In the genomic region with DNA sequence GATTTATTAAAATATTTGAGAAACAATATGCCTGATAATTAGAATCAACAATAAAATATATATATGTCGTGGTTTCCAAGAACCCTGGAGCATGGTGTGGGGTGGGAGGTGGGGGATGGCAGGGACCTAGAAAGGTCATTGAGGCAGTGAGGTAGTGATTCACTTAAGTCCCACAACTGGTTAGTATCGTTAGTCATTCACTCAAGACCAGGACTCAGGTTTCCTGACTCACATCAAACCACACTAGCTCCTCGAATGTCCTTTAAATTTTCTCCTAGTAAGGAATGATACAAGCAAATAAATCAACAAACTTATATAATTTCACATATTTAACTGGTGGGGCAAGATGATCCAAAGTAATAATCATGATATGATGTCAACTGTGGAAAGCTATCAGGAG, we compare ENCODE assay signal across 19 cellular contexts.
A peak's percentile ranks its signal among the peaks of the same experiment; 100 is the strongest.
DNase-seq lines count a peak whose midpoint lies in the region; ATAC-seq, FAIRE-seq and TF ChIP-seq lines count a peak whose summit lies in the region.
"Had no signal": no experiment of that assay in that cellular context is flagged by ENCODE, and none has a peak within 500 bp of the region (broad histone marks: within the 10 kb centered on the region; RNA-seq: fewer than 3 reads in every experiment).

No MANE protein-coding gene starts in this region.

- no peaks in the 10 kb centered on the region for H4K20me1 ChIP-seq in GM23248 (ENCODE audit: insufficient read depth)
- H4K20me1 ChIP-seq: BLaER1 treated with 17β-estradiol and CSF1 and Interleukin-3, amounts not matched to agents 10 nM and 100 nM had no signal

- DNase-seq in GM23248 (peak; percentile 14), RCC 7860 (ENCODE audit: low spot score) (peak; percentile 52), epithelial cell of esophagus (ENCODE audit: low read depth) (peak; percentile 84), kidney tubule cell (ENCODE audit: low spot score) (peak; percentile 62), GF-D8 (lab: John Stamatoyannopoulos, UW) (no peak), DMS79 (lab: John Stamatoyannopoulos, UW) (no peak)
- no peak for DNase-seq in stimulated activated CD4-positive, alpha-beta T cell treated with anti-CD3 and anti-CD28 coated beads, Interleukin-4, amount 100 ng/mL, for 4 hours
- DNase-seq: DMS153, EL, H7, MV-4-11, NCI-H1417, NCI-H1930, NCI-H446, NCI-H69, OCI-M1 had no signal

- ATAC-seq in HG03159 (IDR thresholded peaks at IDR 0.05; ENCODE audit: unreplicated experiment), result no peak

- no peak overlapping the region for H3K4me2 ChIP-seq in GM23248 (ENCODE audit: unreplicated experiment)
- H3K4me2 ChIP-seq: BLaER1 treated with 17β-estradiol and CSF1 and Interleukin-3, amounts not matched to agents 10 nM and 100 nM had no signal

- no peak overlapping the region for H3K27ac ChIP-seq in GM23248
- H3K27ac ChIP-seq: BLaER1 treated with 17β-estradiol and CSF1 and Interleukin-3, amounts not matched to agents 10 nM and 100 nM had no signal

- no peak overlapping the region for H3K4me3 ChIP-seq in GM23248
- H3K4me3 ChIP-seq in epithelial cell of esophagus (ENCODE audit: low read length), result no peak overlapping the region
- H3K4me3 ChIP-seq: BLaER1 treated with 17β-estradiol and CSF1 and Interleukin-3, amounts not matched to agents 10 nM and 100 nM had no signal

- H3K4me1 ChIP-seq in GM23248 (ENCODE audit: insufficient read depth), result no peaks in the 10 kb centered on the region
- H3K4me1 ChIP-seq: BLaER1 treated with 17β-estradiol and CSF1 and Interleukin-3, amounts not matched to agents 10 nM and 100 nM had no signal

- H3K9me2 ChIP-seq in GM23248 (ENCODE audit: insufficient read depth), result no peaks in the 10 kb centered on the region

- no peak for TF ChIP-seq CTCF in epithelial cell of esophagus (IDR thresholded peaks at IDR 0.05; ENCODE audit: insufficient read depth, low read depth, low read length, missing control alignments)

- no peaks in the 10 kb centered on the region; the same call in 1 of the 2 replicates for H3K27me3 ChIP-seq in GM23248 (replicated peaks; ENCODE audit: insufficient read depth)
- H3K27me3 ChIP-seq: BLaER1 treated with 17β-estradiol and CSF1 and Interleukin-3, amounts not matched to agents 10 nM and 100 nM had no signal

- no peaks in the 10 kb centered on the region for H3K36me3 ChIP-seq in GM23248 (ENCODE audit: low read depth)
- H3K36me3 ChIP-seq: BLaER1 treated with 17β-estradiol and CSF1 and Interleukin-3, amounts not matched to agents 10 nM and 100 nM had no signal

- H3K9me3 ChIP-seq in GM23248 (ENCODE audit: low read depth), result no peaks in the 10 kb centered on the region
- H3K9me3 ChIP-seq: BLaER1 treated with 17β-estradiol and CSF1 and Interleukin-3, amounts not matched to agents 10 nM and 100 nM had no signal

- in situ Hi-C loops in GM23248 (cut with MboI), result no loop called here

- no peaks in the 10 kb centered on the region for H3K79me2 ChIP-seq in GM23248 (ENCODE audit: insufficient read depth)

- peak; percentile 87 for FAIRE-seq in RCC 7860 (lab: Jason Lieb, UNC)
- FAIRE-seq: A204.1 had no signal

- H3F3A ChIP-seq in GM23248 (ENCODE audit: insufficient read depth), result no peaks in the 10 kb centered on the region

- H2AFZ ChIP-seq in GM23248, result no peak overlapping the region

- H3K9ac ChIP-seq in GM23248, result no peak overlapping the region
- H3K9ac ChIP-seq: BLaER1 treated with 17β-estradiol and CSF1 and Interleukin-3, amounts not matched to agents 10 nM and 100 nM had no signal

- 16 to 19% methylated on average over 3 of the region's 3 CpGs for WGBS in GM23248 (ENCODE audit: low coverage in 1 of 2, low lambda C conversion rate in 2 of 2, missing lambda C conversion rate in 2 of 2), 2 experiments

Comparison
In these comparisons a context has a peak if more than half of its experiments do, and no peak if none do; other contexts are left out.
1. DNase-seq: peak in GM23248 (single experiment), RCC 7860 (single experiment), epithelial cell of esophagus (single experiment) and kidney tubule cell (single experiment); none in GF-D8 (single experiment), stimulated activated CD4-positive, alpha-beta T cell treated with anti-CD3 and anti-CD28 coated beads, Interleukin-4, amount 100 ng/mL, for 4 hours (0 of 2) and DMS79 (single experiment).